In the genomic region with DNA sequence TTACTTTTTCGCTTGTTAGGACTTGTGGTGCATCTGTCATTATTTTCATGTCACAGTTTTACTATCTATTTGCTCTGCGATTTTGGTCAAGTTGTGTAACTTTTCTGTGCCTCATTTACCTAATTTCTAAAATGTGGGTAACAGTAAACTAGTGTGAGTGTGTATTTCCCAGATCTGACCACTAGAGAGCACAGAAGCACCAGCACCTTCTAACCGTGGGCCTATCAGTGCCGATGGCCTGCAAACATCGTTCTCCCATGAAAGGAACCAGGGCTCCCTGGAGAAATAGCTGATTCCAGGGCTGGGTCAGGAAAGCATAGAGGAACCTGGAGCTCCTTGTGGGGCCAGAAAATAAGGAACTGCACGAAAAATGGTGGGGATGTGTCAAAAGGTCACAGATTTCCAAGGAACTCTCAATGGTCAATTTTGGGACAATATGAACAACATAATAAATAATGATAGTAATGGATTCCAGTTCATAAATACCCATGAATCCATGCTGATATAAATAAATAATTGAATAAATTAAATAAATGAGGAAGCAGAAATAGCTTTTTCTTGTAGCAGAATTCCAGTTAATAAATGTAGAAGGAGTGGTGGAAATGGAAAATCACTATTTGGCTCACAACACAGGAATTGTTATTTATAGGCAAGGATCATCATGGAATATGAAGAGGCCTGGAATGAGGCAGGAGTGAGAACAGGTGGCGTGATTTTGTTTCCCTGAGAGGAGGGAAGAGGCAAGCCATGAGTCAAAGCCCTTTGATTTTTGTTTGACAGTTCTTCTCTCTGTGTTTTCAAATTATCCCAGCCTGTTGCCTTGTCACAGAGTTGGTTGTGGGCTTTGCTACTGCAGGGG, we compare ENCODE assay signal across 9 cellular contexts. TPM values are rescaled to one million over a fixed set of nuclear protein-coding genes. Genes with fewer than 3 reads are reported as not detected.
A peak's percentile ranks its signal among the peaks of the same experiment; 100 is the strongest.
DNase-seq lines count a peak whose midpoint lies in the region; ATAC-seq and TF ChIP-seq lines count a peak whose summit lies in the region.
"Had no signal": no experiment of that assay in that cellular context is flagged by ENCODE, and none has a peak within 500 bp of the region (broad histone marks: within the 10 kb centered on the region; RNA-seq: fewer than 3 reads in every experiment).

No MANE protein-coding gene starts in this region.

- POLR2A ChIA-PET in activated CD4-positive, alpha-beta memory T cell treated with anti-CD3 and anti-CD28 coated beads for 36 hours (lab: Charles Lee): no interaction called here

- peaks cover 4% of the 10 kb centered on the region for H3K4me1 ChIP-seq in CD4-positive, CD25-positive, alpha-beta regulatory T cell (ENCODE audit: control insufficient read depth, insufficient read depth, low read length, poor library complexity, severe bottlenecking)
- H3K4me1 ChIP-seq: SJCRH30 had no signal

- peak; percentile 68 to 71 for ATAC-seq in CD4-positive, CD25-positive, alpha-beta regulatory T cell (ENCODE audit: low read depth in 2 of 2)
- ATAC-seq in GM19397 (IDR thresholded peaks at IDR 0.05; ENCODE audit: unreplicated experiment) (no peak), GM21529 (IDR thresholded peaks at IDR 0.05; ENCODE audit: unreplicated experiment) (no peak)

- no peaks in the 10 kb centered on the region for H3K36me3 ChIP-seq in CD4-positive, CD25-positive, alpha-beta regulatory T cell (ENCODE audit: control insufficient read depth, insufficient read depth, low read length)
- H3K36me3 ChIP-seq: SJCRH30 had no signal

- no peak overlapping the region for H3K4me3 ChIP-seq in CD4-positive, CD25-positive, alpha-beta regulatory T cell (ENCODE audit: low read depth, low read length)
- H3K4me3 ChIP-seq: SJCRH30 had no signal

- peaks cover 0 to 1% (median 0%) of the 10 kb centered on the region in 7 donors for H3K9me3 Mint-ChIP-seq in CD4-positive, CD25-positive, alpha-beta regulatory T cell
- H3K9me3 Mint-ChIP-seq in activated CD4-positive, alpha-beta memory T cell treated with anti-CD3 and anti-CD28 coated beads for 36 hours: no peaks in the 10 kb centered on the region
- H3K9me3 Mint-ChIP-seq in progenitor cell of endocrine pancreas (ENCODE audit: low read depth): no peaks in the 10 kb centered on the region

- no peaks in the 10 kb centered on the region for H3K9me3 ChIP-seq in CD4-positive, CD25-positive, alpha-beta regulatory T cell (ENCODE audit: control insufficient read depth in 2 of 2, low read length in 2 of 2)
- H3K9me3 ChIP-seq: SJCRH30 had no signal

- H3K27me3 ChIP-seq in CD4-positive, CD25-positive, alpha-beta regulatory T cell (ENCODE audit: control insufficient read depth, insufficient read depth, low read length): peaks cover 2% of the 10 kb centered on the region
- H3K27me3 ChIP-seq: SJCRH30 had no signal

- TF ChIP-seq CTCF in GM13977 (IDR thresholded peaks at IDR 0.05; ENCODE audit: extremely low read depth, insufficient read depth, missing control alignments) (peak; percentile 68), progenitor cell of endocrine pancreas (IDR thresholded peaks at IDR 0.05; ENCODE audit: unreplicated experiment) (peak; percentile 69)

- H3K4me3 Mint-ChIP-seq in CD4-positive, CD25-positive, alpha-beta regulatory T cell: no peak overlapping the region
- H3K4me3 Mint-ChIP-seq in activated CD4-positive, alpha-beta memory T cell treated with anti-CD3 and anti-CD28 coated beads for 36 hours: no peak overlapping the region
- H3K4me3 Mint-ChIP-seq in progenitor cell of endocrine pancreas (ENCODE audit: low read depth): no peak overlapping the region

- in situ Hi-C loops in GM13977 (cut with MboI; ENCODE audit: low pct_unique_long_range_greater_than_20kb, low sequenced_read_pairs, unreplicated experiment): loop anchor here (5.0 kb wide), 1 partner anchor 34 kb away; no protein-coding TSS in a partner anchor

- H3K27ac Mint-ChIP-seq in CD4-positive, CD25-positive, alpha-beta regulatory T cell: peak overlapping the region in 1 of 3 donors; percentile 57
- no peak overlapping the region for H3K27ac Mint-ChIP-seq in activated CD4-positive, alpha-beta memory T cell treated with anti-CD3 and anti-CD28 coated beads for 36 hours
- no peak overlapping the region for H3K27ac Mint-ChIP-seq in progenitor cell of endocrine pancreas

- H3K27ac ChIP-seq in CD4-positive, CD25-positive, alpha-beta regulatory T cell (ENCODE audit: insufficient read depth, low read length, poor library complexity, severe bottlenecking): no peak overlapping the region
- H3K27ac ChIP-seq: SJCRH30 had no signal

- CTCF ChIA-PET in activated CD4-positive, alpha-beta memory T cell treated with anti-CD3 and anti-CD28 coated beads for 36 hours (lab: Charles Lee): interaction anchor here (0.6 to 6.1 kb wide), 5 partner anchors 33 to 1897 kb away, joined by 3 to 39 read pairs (median 4); no protein-coding TSS in a partner anchor

- H3K27me3 Mint-ChIP-seq in CD4-positive, CD25-positive, alpha-beta regulatory T cell: peaks cover 23% of the 10 kb centered on the region
- peaks cover 5% of the 10 kb centered on the region for H3K27me3 Mint-ChIP-seq in activated CD4-positive, alpha-beta memory T cell treated with anti-CD3 and anti-CD28 coated beads for 36 hours
- H3K27me3 Mint-ChIP-seq in progenitor cell of endocrine pancreas: peaks cover 30% of the 10 kb centered on the region

- H3K4me1 Mint-ChIP-seq in CD4-positive, CD25-positive, alpha-beta regulatory T cell: peaks cover 0 to 4% (median 2%) of the 10 kb centered on the region in 4 donors
- H3K4me1 Mint-ChIP-seq in activated CD4-positive, alpha-beta memory T cell treated with anti-CD3 and anti-CD28 coated beads for 36 hours (ENCODE audit: low read depth): peaks cover 2% of the 10 kb centered on the region
- no peaks in the 10 kb centered on the region for H3K4me1 Mint-ChIP-seq in progenitor cell of endocrine pancreas (ENCODE audit: low read depth)

- H3K36me3 Mint-ChIP-seq in CD4-positive, CD25-positive, alpha-beta regulatory T cell: no peaks in the 10 kb centered on the region
- no peaks in the 10 kb centered on the region for H3K36me3 Mint-ChIP-seq in activated CD4-positive, alpha-beta memory T cell treated with anti-CD3 and anti-CD28 coated beads for 36 hours
- H3K36me3 Mint-ChIP-seq in progenitor cell of endocrine pancreas (ENCODE audit: insufficient read depth): no peaks in the 10 kb centered on the region

- peak in 2 of 3 donors; percentile 17 to 58 for DNase-seq in CD4-positive, CD25-positive, alpha-beta regulatory T cell
- DNase-seq in GM13977 (ENCODE audit: low spot score) (peak; percentile 71), NCI-H2107 (lab: John Stamatoyannopoulos, UW) (peak; percentile 8), glomerular visceral epithelial cell (ENCODE audit: extremely low spot score) (peak; percentile 33), progenitor cell of endocrine pancreas (ENCODE audit: low spot score, unreplicated experiment) (no peak)
- peak; percentile 30 for DNase-seq in activated CD4-positive, alpha-beta memory T cell treated with anti-CD3 and anti-CD28 coated beads for 36 hours

- intact Hi-C loops in activated CD4-positive, alpha-beta memory T cell treated with anti-CD3 and anti-CD28 coated beads for 36 hours (cut with micrococcal nuclease): no loop called here

RNA-seq across cellular contexts. Expression of gene CEACAM8, which starts 31.1 kb away (rescaled TPM):
- total RNA-seq in CD4-positive, CD25-positive, alpha-beta regulatory T cell: not detected
- polyA plus RNA-seq in CD4-positive, CD25-positive, alpha-beta regulatory T cell: not detected
- not detected for total RNA-seq in activated CD4-positive, alpha-beta memory T cell treated with anti-CD3 and anti-CD28 coated beads for 36 hours
- not detected in 2 replicates for total RNA-seq in progenitor cell of endocrine pancreas
- total RNA-seq: SJCRH30 had no signal

RNA-seq across cellular contexts. Expression of gene CEACAM1, which starts 35.3 kb away (rescaled TPM):
- 7.0 TPM for total RNA-seq in CD4-positive, CD25-positive, alpha-beta regulatory T cell
- polyA plus RNA-seq in CD4-positive, CD25-positive, alpha-beta regulatory T cell: 1 to 10 TPM; 4.0 to 6.9 (median 4.9) TPM
- 1 to 10 TPM; 5.4 to 5.8 TPM for total RNA-seq in activated CD4-positive, alpha-beta memory T cell treated with anti-CD3 and anti-CD28 coated beads for 36 hours
- total RNA-seq in progenitor cell of endocrine pancreas: 0.69 and 1.9 TPM in 2 replicates
- total RNA-seq: SJCRH30 had no signal

Comparison
In these comparisons a context has a peak if more than half of its experiments do, and no peak if none do; other contexts are left out.
1. ATAC-seq: peak in CD4-positive, CD25-positive, alpha-beta regulatory T cell (2 of 2); none in GM19397 (single experiment) and GM21529 (single experiment).